2 cellular contexts compared by ENCODE assay signal in genomic region chr11:13259374-13259773, GRCh38.
TF ChIP-seq lines count a peak whose summit lies in the region.

No MANE protein-coding gene starts in this region.

TF ChIP-seq in HCT116, 20 proteins besides CTCF, POLR2A, EP300 and RAD21:
- TF ChIP-seq TCF7L2 (IDR thresholded peaks at IDR 0.05; ENCODE audit: borderline replicate concordance, extremely low read depth, insufficient read depth, insufficient read length) (no peak), MAX (IDR thresholded peaks at IDR 0.05) (no peak), FOSL1 (IDR thresholded peaks at IDR 0.05; ENCODE audit: low read depth) (no peak), JUND (IDR thresholded peaks at IDR 0.05) (no peak), REST (IDR thresholded peaks at IDR 0.05; ENCODE audit: low read depth) (no peak), CBX3 (IDR thresholded peaks at IDR 0.05; ENCODE audit: low read depth) (no peak), SP1 (IDR thresholded peaks at IDR 0.05; ENCODE audit: low read depth) (no peak), ZNF274 (IDR thresholded peaks at IDR 0.05; ENCODE audit: low read depth, low read length) (no peak), EZH2 (IDR thresholded peaks at IDR 0.05) (no peak), SRF (IDR thresholded peaks at IDR 0.05; ENCODE audit: low read depth) (no peak), ELF1 (IDR thresholded peaks at IDR 0.05; ENCODE audit: borderline replicate concordance, low read depth) (no peak), ZFX (IDR thresholded peaks at IDR 0.05) (no peak), SIN3A (IDR thresholded peaks at IDR 0.05; ENCODE audit: low read depth) (no peak), EZH2phosphoT487 (IDR thresholded peaks at IDR 0.05; ENCODE audit: borderline replicate concordance) (no peak), EGR1 (IDR thresholded peaks at IDR 0.05; ENCODE audit: low read depth) (no peak), POLR2AphosphoS5 (IDR thresholded peaks at IDR 0.05; ENCODE audit: low read depth, low read length) (no peak), ZBTB33 (IDR thresholded peaks at IDR 0.05; ENCODE audit: extremely low read depth, insufficient replicate concordance, low read length) (no peak), CEBPB (IDR thresholded peaks at IDR 0.05; ENCODE audit: low read depth) (no peak), ATF3 (IDR thresholded peaks at IDR 0.05) (no peak)

TF ChIP-seq in GM23338, 12 proteins besides CTCF, POLR2A, EP300 and RAD21:
- TF ChIP-seq POLR2AphosphoS5 (IDR thresholded peaks at IDR 0.05; ENCODE audit: low read depth) = no peak
- no peak for TF ChIP-seq STAT1 (IDR thresholded peaks at IDR 0.05; ENCODE audit: unreplicated experiment)
- no peak for TF ChIP-seq EZH2phosphoT487 (IDR thresholded peaks at IDR 0.05; ENCODE audit: unreplicated experiment)
- no peak for TF ChIP-seq ZNF331 (CRISPR knock-in tag; IDR thresholded peaks at IDR 0.05; ENCODE audit: low read depth)
- no peak for TF ChIP-seq NANOG (IDR thresholded peaks at IDR 0.05; ENCODE audit: borderline replicate concordance)
- TF ChIP-seq EZH2 (IDR thresholded peaks at IDR 0.05; ENCODE audit: low read depth, unreplicated experiment) = no peak
- TF ChIP-seq JUNB (IDR thresholded peaks at IDR 0.05; ENCODE audit: unreplicated experiment) = no peak
- no peak for TF ChIP-seq ZNF114 (CRISPR knock-in tag; IDR thresholded peaks at IDR 0.05)
